Comparison of ENCODE assay signal across 9 cellular contexts in genomic region chr15:67863442-67863987, GRCh38. TPM values are rescaled to one million over a fixed set of nuclear protein-coding genes. Genes with fewer than 3 reads are reported as not detected.
DNase-seq lines count a peak whose midpoint lies in the region; ATAC-seq lines count a peak whose summit lies in the region.
"Had no signal": no experiment of that assay in that cellular context is flagged by ENCODE, and none has a peak within 500 bp of the region (broad histone marks: within the 10 kb centered on the region; RNA-seq: fewer than 3 reads in every experiment).

No MANE protein-coding gene starts in this region.

- ATAC-seq in GM19043 (IDR thresholded peaks at IDR 0.05; ENCODE audit: low read depth, unreplicated experiment) (peak; percentile 78), HG03520 (IDR thresholded peaks at IDR 0.05; ENCODE audit: unreplicated experiment) (peak; percentile 77), memory B cell (ENCODE audit: low read depth) (peak; percentile 93)

- peaks cover 4% of the 10 kb centered on the region for H3K4me1 Mint-ChIP-seq in activated CD4-positive, alpha-beta memory T cell treated with anti-CD3 and anti-CD28 coated beads, Interleukin-2, amount 10 ng/mL, durations not matched to agents 7 days and 5 days
- peaks cover 15% of the 10 kb centered on the region for H3K4me1 Mint-ChIP-seq in memory B cell

- no peaks in the 10 kb centered on the region for H3K36me3 Mint-ChIP-seq in activated CD4-positive, alpha-beta memory T cell treated with anti-CD3 and anti-CD28 coated beads, Interleukin-2, amount 10 ng/mL, durations not matched to agents 7 days and 5 days (ENCODE audit: low read depth)
- no peaks in the 10 kb centered on the region for H3K36me3 Mint-ChIP-seq in memory B cell

- no peaks in the 10 kb centered on the region for H3K9me3 Mint-ChIP-seq in activated CD4-positive, alpha-beta memory T cell treated with anti-CD3 and anti-CD28 coated beads, Interleukin-2, amount 10 ng/mL, durations not matched to agents 7 days and 5 days
- no peaks in the 10 kb centered on the region for H3K9me3 Mint-ChIP-seq in memory B cell

- POLR2A ChIA-PET in activated CD4-positive, alpha-beta memory T cell treated with anti-CD3 and anti-CD28 coated beads, Interleukin-2, amount 10 ng/mL, durations not matched to agents 7 days and 5 days (lab: Charles Lee): interaction anchor here (0.9 to 1.3 kb wide), 3 partner anchors 19 to 367 kb away, joined by 3 read pairs; no protein-coding TSS in a partner anchor

- no peak overlapping the region for H3K27ac Mint-ChIP-seq in activated CD4-positive, alpha-beta memory T cell treated with anti-CD3 and anti-CD28 coated beads, Interleukin-2, amount 10 ng/mL, durations not matched to agents 7 days and 5 days
- peak overlapping the region; percentile 78 for H3K27ac Mint-ChIP-seq in memory B cell

- DNase-seq in Ammon's horn (ENCODE audit: low spot score) (peak; percentile 74), NCI-H774 (lab: John Stamatoyannopoulos, UW) (peak; percentile 79), memory B cell (ENCODE audit: low spot score in 2 of 2) (peak; percentile 73)
- DNase-seq in activated CD4-positive, alpha-beta memory T cell treated with anti-CD3 and anti-CD28 coated beads, Interleukin-2, amount 10 ng/mL, durations not matched to agents 7 days and 5 days: peak; percentile 71
- peak; percentile 33 for DNase-seq in effector CD8-positive, alpha-beta T cell (lab: John Stamatoyannopoulos, UW)
- DNase-seq in stimulated activated CD8-positive, alpha-beta memory T cell treated with anti-CD3 and anti-CD28 coated beads, Interleukin-12 subunit alpha, Interleukin-12 subunit beta, amount 100 ng/mL, for 24 hours (ENCODE audit: extremely low read depth): peak; percentile 44

- no peak overlapping the region for H3K4me3 Mint-ChIP-seq in activated CD4-positive, alpha-beta memory T cell treated with anti-CD3 and anti-CD28 coated beads, Interleukin-2, amount 10 ng/mL, durations not matched to agents 7 days and 5 days
- H3K4me3 Mint-ChIP-seq in memory B cell: peak overlapping the region; percentile 61

- CTCF ChIA-PET in activated CD4-positive, alpha-beta memory T cell treated with anti-CD3 and anti-CD28 coated beads, Interleukin-2, amount 10 ng/mL, durations not matched to agents 7 days and 5 days (lab: Charles Lee): interaction anchor here (0.9 to 2.2 kb wide), 7 partner anchors 8 to 331 kb away, joined by 3 to 18 read pairs (median 4); no protein-coding TSS in a partner anchor

- peaks cover 17% of the 10 kb centered on the region for H3K27me3 Mint-ChIP-seq in activated CD4-positive, alpha-beta memory T cell treated with anti-CD3 and anti-CD28 coated beads, Interleukin-2, amount 10 ng/mL, durations not matched to agents 7 days and 5 days
- H3K27me3 Mint-ChIP-seq in memory B cell: peaks cover 7% of the 10 kb centered on the region

RNA-seq across cellular contexts. Expression of gene RNU6-1, which starts 23.7 kb away (rescaled TPM):
- not detected for total RNA-seq in activated CD4-positive, alpha-beta memory T cell treated with anti-CD3 and anti-CD28 coated beads, Interleukin-2, amount 10 ng/mL, durations not matched to agents 7 days and 5 days
- total RNA-seq: T-helper 1 cell treated with Interleukin-12 subunit alpha and Interleukin-12 subunit beta and Interleukin-4 antibody, amounts not matched to agents 30 ng/mL and 1 ng/mL, for 36 hours had no signal

RNA-seq across cellular contexts. Expression of gene SKOR1, which starts 38.2 kb away (rescaled TPM):
- under 1 TPM; 0.23 to 0.25 TPM for total RNA-seq in activated CD4-positive, alpha-beta memory T cell treated with anti-CD3 and anti-CD28 coated beads, Interleukin-2, amount 10 ng/mL, durations not matched to agents 7 days and 5 days

Comparison
In these comparisons a context has a peak if more than half of its experiments do, and no peak if none do; other contexts are left out.
1. Peak in every context shown above with its lines: DNase-seq and ATAC-seq.